ENCODE assay signal across 25 cellular contexts in the genomic region with DNA sequence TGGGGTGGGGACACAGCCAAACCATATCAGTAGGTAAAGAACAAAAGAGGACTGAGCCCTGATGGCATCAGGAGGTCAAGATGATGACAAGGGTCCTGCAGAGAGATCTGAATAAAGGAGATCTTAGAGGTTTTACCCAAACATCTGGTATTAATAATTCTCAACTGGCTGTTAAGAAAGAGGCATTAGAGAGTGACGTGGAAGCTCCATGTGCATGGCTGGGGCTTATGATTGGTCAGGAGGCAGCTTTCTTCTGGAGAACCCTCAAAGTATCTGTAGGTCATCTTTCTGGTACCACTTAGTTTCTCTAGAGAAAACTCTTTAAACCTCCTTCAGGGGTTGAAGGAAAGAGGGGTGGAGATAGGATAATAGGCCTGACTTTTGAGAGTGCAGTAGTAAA.
"Had no signal": no experiment of that assay in that cellular context is flagged by ENCODE, and none has a peak within 500 bp of the region (broad histone marks: within the 10 kb centered on the region; RNA-seq: fewer than 3 reads in every experiment).

No MANE protein-coding gene starts in this region.

- H3K4me3 ChIP-seq: adrenal gland, ascending aorta, gastrocnemius medialis, spleen, thyroid gland, upper lobe of right lung had no signal

- H3K36me3 ChIP-seq: brain microvascular endothelial cell had no signal

- H3K27ac ChIP-seq: adrenal gland, brain microvascular endothelial cell, gastrocnemius medialis, spleen, thyroid gland, upper lobe of right lung had no signal

- ATAC-seq: activated CD8-positive, alpha-beta T cell treated with anti-CD3 and anti-CD28 coated beads, Interleukin-2, amount 10 ng/mL, durations not matched to agents 7 days and 5 days; activated T-helper 17 cell treated with anti-CD3 and anti-CD28 coated beads, Interleukin-2, amount 50 U/mL, for 72 hours; esophagus mucosa; gastrocnemius medialis; left ventricle myocardium superior; natural killer cell; upper lobe of right lung had no signal

- DNase-seq: activated CD4-positive, alpha-beta T cell treated with anti-CD3 and anti-CD28 coated beads for 1 hour; activated CD4-positive, alpha-beta T cell treated with anti-CD3 and anti-CD28 coated beads, Interleukin-2, amount 50 U/mL, for 1 hour; activated CD8-positive, alpha-beta T cell treated with anti-CD3 and anti-CD28 coated beads, Interleukin-2, amount 10 ng/mL, durations not matched to agents 7 days and 5 days; activated T-cell treated with anti-CD3 and anti-CD28 coated beads, Interleukin-2, amount 50 U/mL, for 1 hour; adrenal gland; brain microvascular endothelial cell; central memory CD4-positive, alpha-beta T cell; dermis blood vessel endothelial cell; effector CD8-positive, alpha-beta T cell; gastrocnemius medialis; head of caudate nucleus; hypothalamus; left ventricle myocardium superior; mammary epithelial cell; midbrain; natural killer cell; spleen; stimulated activated CD4-positive, alpha-beta T cell treated with anti-CD3 and anti-CD28 coated beads, Interleukin-4, amount 100 ng/mL, for 4 hours; substantia nigra; T-helper 1 cell; thyroid gland; upper lobe of right lung had no signal

- H3K27me3 ChIP-seq: adrenal gland, ascending aorta, brain microvascular endothelial cell, gastrocnemius medialis, spleen, thyroid gland, upper lobe of right lung had no signal

- H3K9me3 ChIP-seq: adrenal gland, ascending aorta, gastrocnemius medialis, spleen, thyroid gland, upper lobe of right lung had no signal
